Comparison of ENCODE assay signal across 8 cellular contexts in the genomic region with DNA sequence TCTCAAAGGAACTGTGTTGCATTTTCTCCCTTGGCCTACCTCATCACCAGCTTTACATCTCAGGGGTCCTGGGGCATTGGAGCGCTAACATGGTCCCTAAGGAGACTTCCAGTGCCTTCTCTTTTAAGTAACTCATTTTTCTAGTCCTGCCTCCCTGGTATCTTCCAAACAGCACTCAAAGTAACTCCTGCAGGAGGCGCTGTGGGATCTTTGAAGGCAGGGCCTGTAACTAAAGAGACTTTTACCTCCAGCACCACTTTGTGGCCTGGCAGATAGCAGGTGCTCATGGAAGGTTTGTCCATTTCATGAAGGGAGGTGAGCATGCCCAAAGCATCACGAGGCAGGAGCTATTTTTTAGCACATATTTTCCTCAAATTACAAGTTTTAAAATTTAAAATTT.
A peak's percentile ranks its signal among the peaks of the same experiment; 100 is the strongest.
DNase-seq lines count a peak whose midpoint lies in the region; ATAC-seq and TF ChIP-seq lines count a peak whose summit lies in the region.

No MANE protein-coding gene starts in this region.

- no peak overlapping the region for H3K4me3 ChIP-seq in fibroblast of pulmonary artery (replicated peaks; ENCODE audit: low read depth, low read length)

- ATAC-seq in HG03159 (IDR thresholded peaks at IDR 0.05; ENCODE audit: unreplicated experiment) = peak; percentile 53

- DNase-seq in NCI-H524 (lab: John Stamatoyannopoulos, UW) (peak; percentile 58 to 78), NCI-H524 treated with DMSO at 0.1 percent for 48 hours (lab: John Stamatoyannopoulos, UW) (no peak), SKM-1 (lab: John Stamatoyannopoulos, UW; ENCODE audit: unreplicated experiment) (peak; percentile 48), fibroblast of pulmonary artery (ENCODE audit: low read depth) (peak; percentile 39), NCI-H2227 treated with DMSO at 0.1 percent for 48 hours (lab: John Stamatoyannopoulos, UW) (no peak), NCI-H2227 (lab: John Stamatoyannopoulos, UW; ENCODE audit: unreplicated experiment) (no peak)
- peak; percentile 36 for DNase-seq in stimulated activated CD4-positive, alpha-beta T cell treated with anti-CD3 and anti-CD28 coated beads, Interleukin-4, amount 100 ng/mL, for 24 hours

- peak; percentile 42 for TF ChIP-seq CTCF in fibroblast of pulmonary artery (IDR thresholded peaks at IDR 0.05; ENCODE audit: low read length, missing control alignments)

Comparison
In these comparisons a context has a peak if more than half of its experiments do, and no peak if none do; other contexts are left out.
1. DNase-seq: peak in NCI-H524 (2 of 2), SKM-1 (single experiment), fibroblast of pulmonary artery (single experiment) and stimulated activated CD4-positive, alpha-beta T cell treated with anti-CD3 and anti-CD28 coated beads, Interleukin-4, amount 100 ng/mL, for 24 hours (single experiment); none in NCI-H524 treated with DMSO at 0.1 percent for 48 hours (single experiment), NCI-H2227 treated with DMSO at 0.1 percent for 48 hours (single experiment) and NCI-H2227 (single experiment).